ENCODE assay signal across 15 cellular contexts in genomic region chr5:148735301-148735700, GRCh38.
"Had no signal": no experiment of that assay in that cellular context is flagged by ENCODE, and none has a peak within 500 bp of the region (broad histone marks: within the 10 kb centered on the region; RNA-seq: fewer than 3 reads in every experiment).

No MANE protein-coding gene starts in this region.

- H3K4me1 ChIP-seq: uterus had no signal

- H2AFZ ChIP-seq: hepatocyte had no signal

- DNase-seq: activated B cell treated with CpG ODN at 0.5 μM for 24 hours; activated CD4-positive, alpha-beta T cell treated with anti-CD3 and anti-CD28 coated beads, Interleukin-2, amount 10 ng/mL, durations not matched to agents 7 days and 5 days; activated CD8-positive, alpha-beta memory T cell treated with anti-CD3 and anti-CD28 coated beads for 24 hours; activated naive CD4-positive, alpha-beta T cell treated with anti-CD3 and anti-CD28 coated beads for 36 hours; caudate nucleus; effector memory CD4-positive, alpha-beta T cell; naive thymus-derived CD4-positive, alpha-beta T cell; stimulated activated CD4-positive, alpha-beta T cell treated with anti-CD3 and anti-CD28 coated beads, Interleukin-15, amount 100 ng/mL, for 24 hours; stimulated activated CD4-positive, alpha-beta T cell treated with anti-CD3 and anti-CD28 coated beads, Interleukin-4, amount 100 ng/mL, for 24 hours; uterus had no signal

- H3K4me3 ChIP-seq: coronary artery, hepatocyte, lung, uterus had no signal

- H3K4me2 ChIP-seq: hepatocyte had no signal

- H3K9me3 Mint-ChIP-seq: activated B cell treated with CpG ODN at 0.5 μM for 24 hours; activated CD4-positive, alpha-beta T cell treated with anti-CD3 and anti-CD28 coated beads, Interleukin-2, amount 10 ng/mL, durations not matched to agents 7 days and 5 days; activated naive CD4-positive, alpha-beta T cell treated with anti-CD3 and anti-CD28 coated beads for 36 hours; activated T-helper 17 cell treated with anti-CD3 and anti-CD28 coated beads, Interleukin-2, amount 50 U/mL, for 72 hours; naive thymus-derived CD4-positive, alpha-beta T cell had no signal

- H3K36me3 ChIP-seq: neutrophil, uterus had no signal

- H3K79me2 ChIP-seq: hepatocyte had no signal

- H3K4me3 Mint-ChIP-seq: activated B cell treated with CpG ODN at 0.5 μM for 24 hours; activated CD4-positive, alpha-beta T cell treated with anti-CD3 and anti-CD28 coated beads, Interleukin-2, amount 10 ng/mL, durations not matched to agents 7 days and 5 days; activated naive CD4-positive, alpha-beta T cell treated with anti-CD3 and anti-CD28 coated beads for 36 hours; activated T-helper 17 cell treated with anti-CD3 and anti-CD28 coated beads, Interleukin-2, amount 50 U/mL, for 72 hours; naive thymus-derived CD4-positive, alpha-beta T cell had no signal

- H3K36me3 Mint-ChIP-seq: naive thymus-derived CD4-positive, alpha-beta T cell had no signal

- H3K9me3 ChIP-seq: neutrophil, uterus had no signal

- H3K27me3 ChIP-seq: hepatocyte, neutrophil, uterus had no signal

- ATAC-seq: activated T-helper 17 cell treated with anti-CD3 and anti-CD28 coated beads, Interleukin-2, amount 50 U/mL, for 72 hours; naive thymus-derived CD4-positive, alpha-beta T cell had no signal

- H3K4me1 Mint-ChIP-seq: activated T-helper 17 cell treated with anti-CD3 and anti-CD28 coated beads, Interleukin-2, amount 50 U/mL, for 72 hours had no signal

- H3K27ac Mint-ChIP-seq: activated B cell treated with CpG ODN at 0.5 μM for 24 hours; activated CD4-positive, alpha-beta T cell treated with anti-CD3 and anti-CD28 coated beads, Interleukin-2, amount 10 ng/mL, durations not matched to agents 7 days and 5 days; activated naive CD4-positive, alpha-beta T cell treated with anti-CD3 and anti-CD28 coated beads for 36 hours; activated T-helper 17 cell treated with anti-CD3 and anti-CD28 coated beads, Interleukin-2, amount 50 U/mL, for 72 hours; naive thymus-derived CD4-positive, alpha-beta T cell had no signal

- H3K27ac ChIP-seq: coronary artery, hepatocyte, neutrophil, uterus had no signal
